21 cellular contexts compared by ENCODE assay signal in the genomic region with DNA sequence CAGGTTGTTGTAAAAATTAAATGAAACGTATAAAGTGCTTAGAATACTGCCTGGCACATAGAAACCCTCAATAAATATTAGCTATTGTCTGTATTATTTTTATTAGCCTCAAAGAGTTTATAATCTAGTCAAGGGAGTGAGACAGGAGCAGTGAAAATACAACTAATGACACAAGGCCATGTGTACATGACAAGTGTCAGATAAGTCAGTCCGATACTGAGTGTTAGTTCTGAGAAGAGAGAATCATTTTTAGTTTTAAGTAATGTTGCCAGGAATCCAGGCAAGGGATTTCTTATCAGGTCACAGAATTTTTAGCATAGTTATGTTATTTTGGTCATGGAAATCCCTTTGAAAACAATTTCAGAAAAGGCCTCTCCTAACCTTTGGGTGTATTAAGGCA. TPM values are rescaled to one million over a fixed set of nuclear protein-coding genes. Genes with fewer than 3 reads are reported as not detected.
"Had no signal": no experiment of that assay in that cellular context is flagged by ENCODE, and none has a peak within 500 bp of the region (broad histone marks: within the 10 kb centered on the region; RNA-seq: fewer than 3 reads in every experiment).

No MANE protein-coding gene starts in this region.

- H3K4me3 ChIP-seq: colonic mucosa, hepatocyte, left lung, lung, ovary, testis, tibial artery had no signal

- H3K79me2 ChIP-seq: hepatocyte had no signal

- H3K4me1 ChIP-seq: colonic mucosa, foreskin keratinocyte had no signal

- H3K4me2 ChIP-seq: hepatocyte had no signal

- H3K36me3 ChIP-seq: colonic mucosa, left lung, ovary, tibial artery had no signal

- ATAC-seq: esophagus mucosa; foreskin keratinocyte; left lung; natural killer cell; sciatic nerve; stimulated activated effector memory CD8-positive, alpha-beta T cell treated with anti-CD3 and anti-CD28 coated beads, Interleukin-12 subunit alpha, Interleukin-12 subunit beta, amount 100 ng/mL, for 72 hours had no signal

- H3K27me3 ChIP-seq: colonic mucosa, foreskin keratinocyte, hepatocyte, left lung, ovary, testis, tibial artery had no signal

- H2AFZ ChIP-seq: hepatocyte had no signal

- H3K27ac ChIP-seq: colonic mucosa, epithelial cell of prostate, foreskin keratinocyte, hepatocyte, left lung, ovary, testis, tibial artery had no signal

- H3K9me3 ChIP-seq: colonic mucosa, left lung, ovary, testis, tibial artery had no signal

- DNase-seq: colonic mucosa; effector CD8-positive, alpha-beta T cell; endodermal cell; foreskin keratinocyte; left cardiac atrium; left lung; natural killer cell; occipital lobe; ovary; stimulated activated CD4-positive, alpha-beta T cell treated with anti-CD3 and anti-CD28 coated beads, Interleukin-2, amount 100 ng/mL, for 24 hours; stimulated activated CD4-positive, alpha-beta T cell treated with anti-CD3 and anti-CD28 coated beads, Interleukin-4, amount 100 ng/mL, for 24 hours; stimulated activated naive CD4-positive, alpha-beta T cell treated with Interleukin-2 at 50 U/mL for 16 hours; substantia nigra; testis; tibial artery had no signal

RNA-seq across cellular contexts. Expression of gene PPARGC1A, which starts 35.9 kb away (rescaled TPM):
- total RNA-seq: foreskin keratinocyte, natural killer cell had no signal
